9 cellular contexts compared by ENCODE assay signal in the genomic region with DNA sequence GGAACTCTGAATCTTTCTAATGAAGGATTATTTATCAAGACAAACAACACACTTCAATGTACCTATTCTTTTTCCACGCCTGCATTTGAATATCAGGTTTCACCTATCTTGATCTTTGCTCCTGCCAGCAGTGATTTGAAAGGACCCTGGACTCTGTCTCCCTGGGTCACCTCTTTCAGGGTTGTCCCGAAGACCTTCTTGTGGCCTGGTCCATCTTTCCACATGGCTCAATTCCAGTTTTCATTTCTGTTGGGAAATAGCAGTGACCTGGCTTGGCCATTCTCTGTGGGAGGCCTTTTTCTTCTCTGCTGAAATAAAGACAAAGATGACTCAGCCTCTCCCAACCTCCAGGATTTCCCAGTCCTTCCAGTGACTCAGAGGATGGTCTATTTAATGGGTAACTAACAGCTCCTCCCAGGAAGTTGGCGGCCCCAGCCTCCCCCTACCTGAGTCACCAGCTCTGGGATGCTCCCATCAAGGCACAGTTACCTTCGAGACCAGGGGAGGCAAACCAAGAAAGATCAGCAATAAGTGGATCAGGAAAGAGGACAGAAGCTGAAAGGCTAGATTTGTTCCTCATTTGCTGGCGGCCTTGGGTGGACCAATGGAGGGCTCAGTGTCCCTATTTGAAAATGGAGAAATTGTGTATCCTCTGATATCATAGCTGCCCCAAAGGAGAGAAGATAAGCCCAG. TPM values are rescaled to one million over a fixed set of nuclear protein-coding genes. Genes with fewer than 3 reads are reported as not detected.
DNase-seq lines count a peak whose midpoint lies in the region; ATAC-seq, FAIRE-seq and TF ChIP-seq lines count a peak whose summit lies in the region.
"Had no signal": no experiment of that assay in that cellular context is flagged by ENCODE, and none has a peak within 500 bp of the region (broad histone marks: within the 10 kb centered on the region; RNA-seq: fewer than 3 reads in every experiment).

No MANE protein-coding gene starts in this region.

- H3K27me3 Mint-ChIP-seq in astrocyte (ENCODE audit: low read depth, unreplicated experiment): no peaks in the 10 kb centered on the region

- intact Hi-C loops in right lobe of liver (cut with DNase I): no loop called here

- no peaks in the 10 kb centered on the region for H3K36me3 Mint-ChIP-seq in astrocyte (ENCODE audit: low read depth, unreplicated experiment)
- H3K36me3 Mint-ChIP-seq: naive B cell had no signal

- H3K27ac ChIP-seq in AG04450 (ENCODE audit: low read depth, low read length): peak overlapping the region; percentile 94
- peak overlapping the region; percentile 89 for H3K27ac ChIP-seq in astrocyte (ENCODE audit: low read depth, low read length)
- H3K27ac ChIP-seq in right lobe of liver: peak overlapping the region in 1 of 3 donors; percentile 9

- H3K4me1 Mint-ChIP-seq in astrocyte (ENCODE audit: low read depth, unreplicated experiment): peaks cover 33% of the 10 kb centered on the region
- H3K4me1 Mint-ChIP-seq: naive B cell had no signal

- no peaks in the 10 kb centered on the region for H3K79me2 ChIP-seq in astrocyte (ENCODE audit: insufficient read depth, low read length)

- WGBS in right lobe of liver (ENCODE audit: insufficient coverage, low coverage, low lambda C conversion rate, missing lambda C conversion rate): 31% methylated on average over 5 of the region's 5 CpGs

- CTCF ChIA-PET in AG04450 (lab: Charles Lee) (interaction anchor here (0.5 to 1.0 kb wide), 3 partner anchors 25 to 80 kb away, joined by 5 to 6 read pairs (median 5); no protein-coding TSS in a partner anchor), GM10248 (lab: Yijun Ruan, JAX) (no interaction called here)

- TF ChIP-seq CTCF in AG04450 (IDR thresholded peaks at IDR 0.05; ENCODE audit: low read depth, low read length) (no peak), astrocyte (IDR thresholded peaks at IDR 0.05; ENCODE audit: insufficient read depth, low read depth, low read length) (no peak), right lobe of liver (IDR thresholded peaks at IDR 0.05) (no peak), GM20000 (IDR thresholded peaks at IDR 0.05; ENCODE audit: extremely low read depth, missing control alignments) (no peak), GM10248 (IDR thresholded peaks at IDR 0.05; ENCODE audit: control extremely low read depth, extremely low read depth, low read depth, missing control alignments) (no peak)

- H3K9ac ChIP-seq in astrocyte (ENCODE audit: low read length): peak overlapping the region; percentile 56

- no peaks in the 10 kb centered on the region for H4K20me1 ChIP-seq in astrocyte (ENCODE audit: insufficient read depth, low read length)

- H3K4me2 ChIP-seq in astrocyte (ENCODE audit: low read length): peak overlapping the region; percentile 77

- H3K4me3 ChIP-seq in AG04450 (ENCODE audit: low read depth, low read length) (no peak overlapping the region), astrocyte (ENCODE audit: insufficient read depth, low read depth, low read length) (no peak overlapping the region), right lobe of liver (no peak overlapping the region)

- peak; percentile 67 for FAIRE-seq in astrocyte (lab: Jason Lieb, UNC)

- peaks cover 31% of the 10 kb centered on the region for H3K4me1 ChIP-seq in astrocyte (ENCODE audit: insufficient read depth, low read length)
- peaks cover 0 to 6% (median 0%) of the 10 kb centered on the region in 4 donors for H3K4me1 ChIP-seq in right lobe of liver

- no peak overlapping the region for H2AFZ ChIP-seq in astrocyte (ENCODE audit: low read depth, low read length)

- H3K4me3 Mint-ChIP-seq in astrocyte (ENCODE audit: unreplicated experiment): peak overlapping the region; percentile 23

- peak; percentile 71 to 93 (median 88) for ATAC-seq in right lobe of liver
- ATAC-seq in GM21737 (IDR thresholded peaks at IDR 0.05; ENCODE audit: unreplicated experiment): no peak

- peak; percentile 90 for DNase-seq in AG04450 (ENCODE audit: low read depth, low spot score)
- DNase-seq in HS-5 (ENCODE audit: low read depth): peak; percentile 98
- peak; percentile 98 for DNase-seq in astrocyte (ENCODE audit: low read depth)
- DNase-seq in right lobe of liver: peak in 1 of 3 donors; percentile 74
- no peak for DNase-seq in UCSD-AML1 (lab: John Stamatoyannopoulos, UW; ENCODE audit: unreplicated experiment)
- DNase-seq in GM20000 (ENCODE audit: low spot score): no peak
- no peak for DNase-seq in GM10248 (ENCODE audit: extremely low spot score)
- DNase-seq: naive B cell had no signal

- TF ChIP-seq POLR2A in right lobe of liver (IDR thresholded peaks at IDR 0.05): no peak

- H3K27me3 ChIP-seq in AG04450 (ENCODE audit: control insufficient read depth, insufficient read depth, low read length) (no peaks in the 10 kb centered on the region), astrocyte (ENCODE audit: insufficient read depth, low read length) (no peaks in the 10 kb centered on the region), right lobe of liver (no peaks in the 10 kb centered on the region)

- H3K9me3 ChIP-seq in AG04450 (ENCODE audit: control insufficient read depth, insufficient read depth, low read length) (no peaks in the 10 kb centered on the region; the same call in 1 of the 2 replicates), astrocyte (ENCODE audit: insufficient read depth, low read depth, low read length) (no peaks in the 10 kb centered on the region), right lobe of liver (no peaks in the 10 kb centered on the region)

- POLR2A ChIA-PET in AG04450 (lab: Yijun Ruan, JAX) (interaction anchor here (0.6 kb wide), 1 partner anchor 945 kb away, joined by 4 read pairs; no protein-coding TSS in a partner anchor), GM10248 (lab: Yijun Ruan, JAX) (no interaction called here)

- no peaks in the 10 kb centered on the region for H3K9me3 Mint-ChIP-seq in astrocyte (ENCODE audit: unreplicated experiment)

- peak overlapping the region; percentile 99 for H3K27ac Mint-ChIP-seq in astrocyte (ENCODE audit: unreplicated experiment)

- no peaks in the 10 kb centered on the region for H3K36me3 ChIP-seq in astrocyte (ENCODE audit: insufficient read depth, low read length)
- H3K36me3 ChIP-seq in right lobe of liver: no peaks in the 10 kb centered on the region

RNA-seq across cellular contexts. Expression of a gene that starts 13.1 kb away (rescaled TPM):
- polyA plus RNA-seq in AG04450 (2011; rRNA removed): 3.9 and 6.5 TPM in 2 replicates
- polyA minus RNA-seq in AG04450 (2011; rRNA and poly(A)+ RNA removed): 2.6 and 4.4 TPM in 2 replicates
- total RNA-seq in astrocyte: 32.0 and 37.1 TPM in 2 replicates
- 10 to 100 TPM in 1 of 6 experiments, 1 to 10 TPM in 4, under 1 TPM in 1; 0.95 to 11.7 (median 4.3) TPM for total RNA-seq in right lobe of liver

Comparison
In these comparisons a context has a peak if more than half of its experiments do, and no peak if none do; other contexts are left out.
1. DNase-seq: peak in AG04450 (single experiment), HS-5 (single experiment) and astrocyte (single experiment); none in UCSD-AML1 (single experiment), GM20000 (single experiment) and GM10248 (single experiment).